In the genomic region with DNA sequence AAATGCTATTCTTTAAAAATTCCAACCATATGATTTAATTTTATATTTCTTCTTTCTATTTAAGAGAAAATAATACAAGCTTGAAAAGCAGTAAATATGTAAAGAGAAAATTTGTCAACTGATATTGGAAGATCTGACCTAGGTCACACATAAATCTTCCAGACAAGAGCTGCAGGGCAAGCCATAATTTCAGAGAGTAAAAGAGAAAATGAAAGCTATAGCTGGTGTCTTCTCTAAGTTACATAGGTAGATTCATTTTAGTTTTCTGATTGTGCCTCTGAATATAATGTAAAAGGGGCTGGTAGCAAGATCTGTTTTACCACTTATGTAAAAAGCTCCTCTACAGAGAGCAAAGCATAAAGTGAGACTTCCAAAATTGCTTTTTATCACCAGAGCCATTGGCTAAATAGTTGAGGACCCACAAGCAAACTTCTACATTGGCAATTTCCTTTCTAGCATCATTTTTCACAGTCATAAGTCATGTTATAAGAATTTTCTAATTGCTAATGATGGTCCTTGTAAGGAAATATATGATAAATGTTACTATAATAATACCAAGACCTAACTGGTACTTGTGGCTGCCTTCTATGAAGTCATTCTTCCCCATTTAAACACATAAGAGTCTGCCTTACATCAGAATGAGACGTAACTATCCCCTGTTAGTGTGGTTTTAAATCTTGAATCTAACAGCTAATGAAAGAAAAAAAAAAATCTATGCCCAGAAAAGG, we compare ENCODE assay signal across 17 cellular contexts.
DNase-seq lines count a peak whose midpoint lies in the region; ATAC-seq, FAIRE-seq and TF ChIP-seq lines count a peak whose summit lies in the region.
"Had no signal": no experiment of that assay in that cellular context is flagged by ENCODE, and none has a peak within 500 bp of the region (broad histone marks: within the 10 kb centered on the region; RNA-seq: fewer than 3 reads in every experiment).

No MANE protein-coding gene starts in this region.

- H3K9me3 ChIP-seq in CD8-positive, alpha-beta T cell (ENCODE audit: low read length): no peaks in the 10 kb centered on the region
- H3K9me3 ChIP-seq in GM12878 (replicated peaks; ENCODE audit: control insufficient read depth, insufficient read depth, low read length) (no peaks in the 10 kb centered on the region), stomach (no peaks in the 10 kb centered on the region)
- H3K9me3 ChIP-seq: BLaER1 treated with 17β-estradiol and CSF1 and Interleukin-3, amounts not matched to agents 10 nM and 100 nM; lower lobe of right lung; upper lobe of left lung had no signal

- peaks cover 50% of the 10 kb centered on the region for H3K4me1 ChIP-seq in CD8-positive, alpha-beta T cell (ENCODE audit: insufficient read depth, low read length)
- peaks cover 7% of the 10 kb centered on the region for H3K4me1 ChIP-seq in GM12878 (ENCODE audit: control insufficient read depth, insufficient read depth, low read length)
- peaks cover 0 to 24% (median 15%) of the 10 kb centered on the region in 4 donors for H3K4me1 ChIP-seq in stomach
- H3K4me1 ChIP-seq: neural progenitor cell had no signal

- ATAC-seq in CD8-positive, alpha-beta T cell: peak; percentile 57
- ATAC-seq in GM12878: peak; percentile 85
- ATAC-seq: lower lobe of right lung had no signal

- in situ Hi-C loops in GM12878 (cut with MboI): no loop called here

- H3K27ac Mint-ChIP-seq in CD14-positive monocyte: peak overlapping the region in 6 of 7 donors; percentile 11 to 92 (median 78)
- peak overlapping the region; percentile 75 for H3K27ac Mint-ChIP-seq in CD8-positive, alpha-beta T cell
- H3K27ac Mint-ChIP-seq: activated B cell treated with CpG ODN at 0.5 μM for 24 hours, neural progenitor cell had no signal

- POLR2A ChIA-PET in CD8-positive, alpha-beta T cell (lab: Charles Lee): no interaction called here
- POLR2A ChIA-PET in GM12878 (lab: Charles Lee): interaction anchor here (0.7 to 1.5 kb wide), 3 partner anchors 12 to 38 kb away, joined by 3 to 8 read pairs (median 4); no protein-coding TSS in a partner anchor

- H3K4me2 ChIP-seq in GM12878 (ENCODE audit: control insufficient read depth, insufficient read depth): peak overlapping the region; percentile 89
- H3K4me2 ChIP-seq: BLaER1 treated with 17β-estradiol and CSF1 and Interleukin-3, amounts not matched to agents 10 nM and 100 nM; neural progenitor cell had no signal

- H2AFZ ChIP-seq in GM12878 (ENCODE audit: control insufficient read depth, low read depth, low read length): peak overlapping the region; percentile 80
- H2AFZ ChIP-seq: neural progenitor cell had no signal

- SMC1A ChIA-PET in GM12878 (lab: Charles Lee; ENCODE audit: uncharacterized antibody, unreplicated experiment): interaction anchor here (0.9 to 3.2 kb wide), 17 partner anchors 10 to 243 kb away, joined by 3 to 21 read pairs (median 4); partner anchors contain the start of gene C15orf61

- CTCF ChIA-PET in CD8-positive, alpha-beta T cell (lab: Charles Lee): interaction anchor here (1.4 to 2.7 kb wide), 2 partner anchors 11 to 92 kb away, joined by 5 to 7 read pairs; no protein-coding TSS in a partner anchor
- CTCF ChIA-PET in GM12878 (lab: Yijun Ruan, JAX): interaction anchor here (0.9 to 2.5 kb wide), 9 partner anchors 11 to 288 kb away, joined by 3 to 8 read pairs (median 6); no protein-coding TSS in a partner anchor

- no peak for TF ChIP-seq EP300 in GM12878 (IDR thresholded peaks at IDR 0.05; ENCODE audit: borderline replicate concordance in 1 of 2, control insufficient read depth in 1 of 2, low read depth in 2 of 2, low read length in 2 of 2)
- no peak for TF ChIP-seq EP300 in stomach (IDR thresholded peaks at IDR 0.05)

- DNase-seq in CD14-positive monocyte (ENCODE audit: low spot score) (no peak), NB4 (ENCODE audit: low read depth) (peak; percentile 34), GM12878 (ENCODE audit: low read depth, low spot score) (no peak), stomach (no peak), RPMI8226 (no peak), NCI-H774 (lab: John Stamatoyannopoulos, UW) (no peak), cortex of kidney (lab: John Stamatoyannopoulos, UW) (no peak)
- no peak for DNase-seq in CD8-positive, alpha-beta T cell
- DNase-seq: activated B cell treated with CpG ODN at 0.5 μM for 24 hours; brain microvascular endothelial cell; effector CD4-positive, alpha-beta T cell; lower lobe of right lung; NCI-H1092 treated with DMSO at 0.1 percent for 48 hours; stimulated activated CD4-positive, alpha-beta T cell treated with anti-CD3 and anti-CD28 coated beads, Interleukin-1b, Interleukin-23, amount 100 ng/mL, for 48 hours; upper lobe of left lung had no signal

- TF ChIP-seq POLR2A in NB4 (IDR thresholded peaks at IDR 0.05; ENCODE audit: extremely low read depth, insufficient read length) (no peak), GM12878 (IDR thresholded peaks at IDR 0.05; ENCODE audit: low read depth, low read length) (no peak), stomach (IDR thresholded peaks at IDR 0.05) (no peak)

- no peaks in the 10 kb centered on the region for H3K9me3 Mint-ChIP-seq in CD14-positive monocyte
- H3K9me3 Mint-ChIP-seq in CD8-positive, alpha-beta T cell: no peaks in the 10 kb centered on the region
- H3K9me3 Mint-ChIP-seq: activated B cell treated with CpG ODN at 0.5 μM for 24 hours, neural progenitor cell had no signal

- no TSS peak for BruUV-seq in GM12878 (replicated peaks; lab: Mats Ljungman, UMichigan)

- no peak for TF ChIP-seq CTCF in CD14-positive monocyte (IDR thresholded peaks at IDR 0.05)
- no peak for TF ChIP-seq CTCF in CD8-positive, alpha-beta T cell (IDR thresholded peaks at IDR 0.05)
- no peak for TF ChIP-seq CTCF in NB4 (IDR thresholded peaks at IDR 0.05; ENCODE audit: low read depth, low read length)
- TF ChIP-seq CTCF in GM12878 (IDR thresholded peaks at IDR 0.05 in 2 of 3, conservative IDR thresholded peaks at IDR 0.05 in 1 of 3; ENCODE audit: control insufficient read depth in 2 of 3, extremely low read depth in 1 of 3, insufficient read depth in 1 of 3, low read depth in 3 of 3, low read length in 3 of 3): no peak
- TF ChIP-seq CTCF in stomach (IDR thresholded peaks at IDR 0.05): no peak

- no peak overlapping the region for H3K4me3 Mint-ChIP-seq in CD14-positive monocyte
- peak overlapping the region; percentile 74 for H3K4me3 Mint-ChIP-seq in CD8-positive, alpha-beta T cell
- H3K4me3 Mint-ChIP-seq: activated B cell treated with CpG ODN at 0.5 μM for 24 hours, neural progenitor cell had no signal

- RAD21 ChIA-PET in GM12878 (lab: Charles Lee; ENCODE audit: unreplicated experiment): interaction anchor here (0.7 to 2.3 kb wide), 12 partner anchors 9 to 243 kb away, joined by 3 to 13 read pairs (median 4); partner anchors contain the start of gene C15orf61

- no peaks in the 10 kb centered on the region for H3K36me3 ChIP-seq in CD8-positive, alpha-beta T cell (ENCODE audit: insufficient read depth, low read length)
- no peaks in the 10 kb centered on the region; a peak in 1 of 4 replicates for H3K36me3 ChIP-seq in GM12878 (ENCODE audit: control insufficient read depth in 2 of 2, insufficient read depth in 2 of 2, low read length in 1 of 2)
- no peaks in the 10 kb centered on the region for H3K36me3 ChIP-seq in stomach
- H3K36me3 ChIP-seq: brain microvascular endothelial cell, neural progenitor cell had no signal

- H3K79me2 ChIP-seq in GM12878 (ENCODE audit: control insufficient read depth, insufficient read depth, low read length): no peaks in the 10 kb centered on the region

- no peak overlapping the region for H3K27ac ChIP-seq in CD8-positive, alpha-beta T cell (ENCODE audit: low read depth, low read length)
- H3K27ac ChIP-seq in GM12878 (ENCODE audit: control insufficient read depth, insufficient read depth): peak overlapping the region; percentile 68
- no peak overlapping the region for H3K27ac ChIP-seq in stomach
- H3K27ac ChIP-seq: BLaER1 treated with 17β-estradiol and CSF1 and Interleukin-3, amounts not matched to agents 10 nM and 100 nM; brain microvascular endothelial cell; lower lobe of right lung; neural progenitor cell; upper lobe of left lung had no signal

- intact Hi-C loops in CD14-positive monocyte (cut with micrococcal nuclease): no loop called here
- intact Hi-C loops in CD8-positive, alpha-beta T cell (cut with DNase I, micrococcal nuclease): loop anchor here in 1 of 2 experiments (2.0 kb wide), 1 partner anchor 14 kb away; no protein-coding TSS in a partner anchor
- intact Hi-C loops in GM12878 (cut with micrococcal nuclease; ENCODE audit: unreplicated experiment): no loop called here
- intact Hi-C loops in stomach (cut with DNase I; ENCODE audit: low total_unique reads): no loop called here

- no peak for FAIRE-seq in GM12878 (lab: Jason Lieb, UNC)

- H3K27me3 ChIP-seq in CD8-positive, alpha-beta T cell (ENCODE audit: insufficient read depth, low read length): no peaks in the 10 kb centered on the region
- no peaks in the 10 kb centered on the region for H3K27me3 ChIP-seq in GM12878 (replicated peaks in 1 of 2; ENCODE audit: control insufficient read depth in 2 of 2, insufficient read depth in 2 of 2, low read length in 1 of 2)
- no peaks in the 10 kb centered on the region for H3K27me3 ChIP-seq in stomach
- H3K27me3 ChIP-seq: BLaER1 treated with 17β-estradiol and CSF1 and Interleukin-3, amounts not matched to agents 10 nM and 100 nM; brain microvascular endothelial cell; neural progenitor cell; upper lobe of left lung had no signal

- WGBS in GM12878 (ENCODE audit: insufficient coverage, insufficient replicate concordance, low lambda C conversion rate, missing lambda C conversion rate): 0% methylated on average over 1 of the region's 1 CpG
- WGBS in stomach, 5 donors: 77 to 90% (median 86%) methylated on average over 1 of the region's 1 CpG

- peaks cover 0 to 3% (median 0%) of the 10 kb centered on the region in 3 donors for H3K27me3 Mint-ChIP-seq in CD14-positive monocyte (ENCODE audit: low read depth in 3 of 3)
- no peaks in the 10 kb centered on the region for H3K27me3 Mint-ChIP-seq in CD8-positive, alpha-beta T cell (ENCODE audit: low read depth)
- H3K27me3 Mint-ChIP-seq: activated B cell treated with CpG ODN at 0.5 μM for 24 hours had no signal

- H3K36me3 Mint-ChIP-seq in CD14-positive monocyte: peaks cover 8 to 12% of the 10 kb centered on the region in 2 donors
- H3K36me3 Mint-ChIP-seq in CD8-positive, alpha-beta T cell: peaks cover 5% of the 10 kb centered on the region

- no peak for TF ChIP-seq RAD21 in GM12878 (IDR thresholded peaks at IDR 0.05; ENCODE audit: insufficient read depth, low read depth, low read length)

- H3K4me1 Mint-ChIP-seq in CD14-positive monocyte: peaks cover 56% of the 10 kb centered on the region
- H3K4me1 Mint-ChIP-seq in CD8-positive, alpha-beta T cell (ENCODE audit: low read depth): peaks cover 68% of the 10 kb centered on the region
- H3K4me1 Mint-ChIP-seq: neural progenitor cell had no signal

- peak overlapping the region; percentile 12 for H3K4me3 ChIP-seq in CD8-positive, alpha-beta T cell (ENCODE audit: low read depth, low read length)
- H3K4me3 ChIP-seq in NB4 (ENCODE audit: low read depth, low read length): no peak overlapping the region
- H3K4me3 ChIP-seq in GM12878: no peak overlapping the region; the same call in 1 of the 2 replicates
- H3K4me3 ChIP-seq in stomach: no peak overlapping the region
- H3K4me3 ChIP-seq: BLaER1 treated with 17β-estradiol and CSF1 and Interleukin-3, amounts not matched to agents 10 nM and 100 nM; lower lobe of right lung; neural progenitor cell; upper lobe of left lung had no signal

- H3K9ac ChIP-seq in GM12878 (ENCODE audit: control insufficient read depth, insufficient read depth, low read length): no peak overlapping the region; the same call in 1 of the 2 replicates
- H3K9ac ChIP-seq: BLaER1 treated with 17β-estradiol and CSF1 and Interleukin-3, amounts not matched to agents 10 nM and 100 nM; neural progenitor cell had no signal

- H4K20me1 ChIP-seq in GM12878 (ENCODE audit: control insufficient read depth, insufficient read depth): no peaks in the 10 kb centered on the region
- H4K20me1 ChIP-seq: BLaER1 treated with 17β-estradiol and CSF1 and Interleukin-3, amounts not matched to agents 10 nM and 100 nM had no signal
